Comparison of ENCODE assay signal across 1 cellular context in the genomic region with DNA sequence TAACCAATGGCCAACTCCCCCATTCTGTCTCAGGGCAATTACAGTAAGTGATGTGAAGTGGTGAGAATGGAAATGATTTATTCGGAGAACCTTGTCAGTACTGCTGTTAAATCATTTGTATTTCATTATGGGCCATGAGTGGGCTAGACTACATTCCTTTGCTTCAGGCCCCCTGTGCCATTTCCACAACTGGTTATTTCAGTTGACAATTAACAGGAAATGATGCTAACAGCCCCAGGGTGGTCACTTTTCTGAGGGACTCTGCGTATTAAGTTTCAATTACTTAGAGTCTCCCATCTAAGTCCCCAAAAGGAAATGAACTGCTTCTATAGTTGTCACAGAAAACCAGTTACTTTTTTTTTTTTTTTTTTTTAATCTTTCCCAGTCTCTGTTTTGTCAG.
TF ChIP-seq lines count a peak whose summit lies in the region.

No MANE protein-coding gene starts in this region.

TF ChIP-seq in GM12878, 131 proteins besides CTCF, POLR2A, EP300 and RAD21:
- TF ChIP-seq, protein P1, sequence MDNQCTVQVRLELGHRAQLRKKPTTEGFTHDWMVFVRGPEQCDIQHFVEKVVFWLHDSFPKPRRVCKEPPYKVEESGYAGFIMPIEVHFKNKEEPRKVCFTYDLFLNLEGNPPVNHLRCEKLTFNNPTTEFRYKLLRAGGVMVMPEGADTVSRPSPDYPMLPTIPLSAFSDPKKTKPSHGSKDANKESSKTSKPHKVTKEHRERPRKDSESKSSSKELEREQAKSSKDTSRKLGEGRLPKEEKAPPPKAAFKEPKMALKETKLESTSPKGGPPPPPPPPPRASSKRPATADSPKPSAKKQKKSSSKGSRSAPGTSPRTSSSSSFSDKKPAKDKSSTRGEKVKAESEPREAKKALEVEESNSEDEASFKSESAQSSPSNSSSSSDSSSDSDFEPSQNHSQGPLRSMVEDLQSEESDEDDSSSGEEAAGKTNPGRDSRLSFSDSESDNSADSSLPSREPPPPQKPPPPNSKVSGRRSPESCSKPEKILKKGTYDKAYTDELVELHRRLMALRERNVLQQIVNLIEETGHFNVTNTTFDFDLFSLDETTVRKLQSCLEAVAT (IDR thresholded peaks at IDR 0.05), result no peak
- TF ChIP-seq NR2F1 (conservative IDR thresholded peaks at IDR 0.05) (no peak), GATAD2B (conservative IDR thresholded peaks at IDR 0.05; ENCODE audit: low read depth) (no peak), CBX3 (IDR thresholded peaks at IDR 0.05; ENCODE audit: borderline replicate concordance, low read depth) (no peak), WRNIP1 (IDR thresholded peaks at IDR 0.05; ENCODE audit: borderline replicate concordance, low read depth, low read length) (no peak), CREM (IDR thresholded peaks at IDR 0.05; ENCODE audit: low read depth) (no peak), ZNF207 (IDR thresholded peaks at IDR 0.05; ENCODE audit: borderline replicate concordance) (no peak), FOS (IDR thresholded peaks at IDR 0.05; ENCODE audit: borderline replicate concordance, extremely low read depth, insufficient read length) (no peak), SPI1 (IDR thresholded peaks at IDR 0.05; ENCODE audit: borderline replicate concordance, insufficient read depth, low read depth, low read length) (no peak), CEBPB (IDR thresholded peaks at IDR 0.05; ENCODE audit: borderline replicate concordance in 1 of 2, low read depth in 2 of 2, low read length in 2 of 2) (no peak), KAT2A (conservative IDR thresholded peaks at IDR 0.05; ENCODE audit: control insufficient read depth, low read depth, low read length) (no peak), CHD2 (IDR thresholded peaks at IDR 0.05; ENCODE audit: borderline replicate concordance, low read depth, low read length) (no peak), NRF1 (conservative IDR thresholded peaks at IDR 0.05; ENCODE audit: low read depth, low read length) (no peak), BCL11A (IDR thresholded peaks at IDR 0.05; ENCODE audit: low read depth, low read length) (no peak), HDAC6 (IDR thresholded peaks at IDR 0.05; ENCODE audit: unreplicated experiment) (no peak), SREBF2 (IDR thresholded peaks at IDR 0.05; ENCODE audit: low read length) (no peak)
- TF ChIP-seq, protein P2, sequence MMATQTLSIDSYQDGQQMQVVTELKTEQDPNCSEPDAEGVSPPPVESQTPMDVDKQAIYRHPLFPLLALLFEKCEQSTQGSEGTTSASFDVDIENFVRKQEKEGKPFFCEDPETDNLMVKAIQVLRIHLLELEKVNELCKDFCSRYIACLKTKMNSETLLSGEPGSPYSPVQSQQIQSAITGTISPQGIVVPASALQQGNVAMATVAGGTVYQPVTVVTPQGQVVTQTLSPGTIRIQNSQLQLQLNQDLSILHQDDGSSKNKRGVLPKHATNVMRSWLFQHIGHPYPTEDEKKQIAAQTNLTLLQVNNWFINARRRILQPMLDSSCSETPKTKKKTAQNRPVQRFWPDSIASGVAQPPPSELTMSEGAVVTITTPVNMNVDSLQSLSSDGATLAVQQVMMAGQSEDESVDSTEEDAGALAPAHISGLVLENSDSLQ (IDR thresholded peaks at IDR 0.05), result no peak
- TF ChIP-seq, protein P3, sequence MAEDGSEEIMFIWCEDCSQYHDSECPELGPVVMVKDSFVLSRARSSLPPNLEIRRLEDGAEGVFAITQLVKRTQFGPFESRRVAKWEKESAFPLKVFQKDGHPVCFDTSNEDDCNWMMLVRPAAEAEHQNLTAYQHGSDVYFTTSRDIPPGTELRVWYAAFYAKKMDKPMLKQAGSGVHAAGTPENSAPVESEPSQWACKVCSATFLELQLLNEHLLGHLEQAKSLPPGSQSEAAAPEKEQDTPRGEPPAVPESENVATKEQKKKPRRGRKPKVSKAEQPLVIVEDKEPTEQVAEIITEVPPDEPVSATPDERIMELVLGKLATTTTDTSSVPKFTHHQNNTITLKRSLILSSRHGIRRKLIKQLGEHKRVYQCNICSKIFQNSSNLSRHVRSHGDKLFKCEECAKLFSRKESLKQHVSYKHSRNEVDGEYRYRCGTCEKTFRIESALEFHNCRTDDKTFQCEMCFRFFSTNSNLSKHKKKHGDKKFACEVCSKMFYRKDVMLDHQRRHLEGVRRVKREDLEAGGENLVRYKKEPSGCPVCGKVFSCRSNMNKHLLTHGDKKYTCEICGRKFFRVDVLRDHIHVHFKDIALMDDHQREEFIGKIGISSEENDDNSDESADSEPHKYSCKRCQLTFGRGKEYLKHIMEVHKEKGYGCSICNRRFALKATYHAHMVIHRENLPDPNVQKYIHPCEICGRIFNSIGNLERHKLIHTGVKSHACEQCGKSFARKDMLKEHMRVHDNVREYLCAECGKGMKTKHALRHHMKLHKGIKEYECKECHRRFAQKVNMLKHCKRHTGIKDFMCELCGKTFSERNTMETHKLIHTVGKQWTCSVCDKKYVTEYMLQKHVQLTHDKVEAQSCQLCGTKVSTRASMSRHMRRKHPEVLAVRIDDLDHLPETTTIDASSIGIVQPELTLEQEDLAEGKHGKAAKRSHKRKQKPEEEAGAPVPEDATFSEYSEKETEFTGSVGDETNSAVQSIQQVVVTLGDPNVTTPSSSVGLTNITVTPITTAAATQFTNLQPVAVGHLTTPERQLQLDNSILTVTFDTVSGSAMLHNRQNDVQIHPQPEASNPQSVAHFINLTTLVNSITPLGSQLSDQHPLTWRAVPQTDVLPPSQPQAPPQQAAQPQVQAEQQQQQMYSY (CRISPR knock-in tag; IDR thresholded peaks at IDR 0.05), result no peak
- TF ChIP-seq, protein P4, sequence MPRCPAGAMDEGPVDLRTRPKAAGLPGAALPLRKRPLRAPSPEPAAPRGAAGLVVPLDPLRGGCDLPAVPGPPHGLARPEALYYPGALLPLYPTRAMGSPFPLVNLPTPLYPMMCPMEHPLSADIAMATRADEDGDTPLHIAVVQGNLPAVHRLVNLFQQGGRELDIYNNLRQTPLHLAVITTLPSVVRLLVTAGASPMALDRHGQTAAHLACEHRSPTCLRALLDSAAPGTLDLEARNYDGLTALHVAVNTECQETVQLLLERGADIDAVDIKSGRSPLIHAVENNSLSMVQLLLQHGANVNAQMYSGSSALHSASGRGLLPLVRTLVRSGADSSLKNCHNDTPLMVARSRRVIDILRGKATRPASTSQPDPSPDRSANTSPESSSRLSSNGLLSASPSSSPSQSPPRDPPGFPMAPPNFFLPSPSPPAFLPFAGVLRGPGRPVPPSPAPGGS (IDR thresholded peaks at IDR 0.05; ENCODE audit: borderline replicate concordance, insufficient read depth, low read depth, low read length, poor library complexity, severe bottlenecking), result no peak
